Comparison of ENCODE assay signal across 8 cellular contexts in genomic region chr19:48480476-48481190, GRCh38. TPM values are rescaled to one million over a fixed set of nuclear protein-coding genes. Genes with fewer than 3 reads are reported as not detected.
DNase-seq lines count a peak whose midpoint lies in the region; ATAC-seq and TF ChIP-seq lines count a peak whose summit lies in the region.

No MANE protein-coding gene starts in this region.

- H3K79me2 ChIP-seq in hepatocyte: no peaks in the 10 kb centered on the region

- H3K27ac Mint-ChIP-seq in activated CD4-positive, alpha-beta T cell treated with anti-CD3 and anti-CD28 coated beads for 36 hours: peak overlapping the region; percentile 86
- peak overlapping the region; percentile 92 for H3K27ac Mint-ChIP-seq in stimulated activated naive CD8-positive, alpha-beta T cell treated with anti-CD3 and anti-CD28 coated beads, Interleukin-15, Interleukin-2, amounts not matched to agents 100 ng/mL and 50 ng/mL, for 24 hours

- TF ChIP-seq CTCF in lung (IDR thresholded peaks at IDR 0.05; ENCODE audit: control extremely low read depth, extremely low read depth) (no peak), hepatocyte (IDR thresholded peaks at IDR 0.05; ENCODE audit: poor library complexity) (no peak)

- POLR2A ChIA-PET in activated CD4-positive, alpha-beta T cell treated with anti-CD3 and anti-CD28 coated beads for 36 hours (lab: Charles Lee): interaction anchor here (0.6 to 1.2 kb wide), 3 partner anchors 12 to 117 kb away, joined by 4 to 5 read pairs (median 5); partner anchors contain the start of genes SYNGR4 and TMEM143

- no peaks in the 10 kb centered on the region for H3K36me3 Mint-ChIP-seq in activated CD4-positive, alpha-beta T cell treated with anti-CD3 and anti-CD28 coated beads for 36 hours (ENCODE audit: low read depth)
- peaks cover 5% of the 10 kb centered on the region for H3K36me3 Mint-ChIP-seq in stimulated activated naive CD8-positive, alpha-beta T cell treated with anti-CD3 and anti-CD28 coated beads, Interleukin-15, Interleukin-2, amounts not matched to agents 100 ng/mL and 50 ng/mL, for 24 hours (ENCODE audit: low read depth)

- no peaks in the 10 kb centered on the region for H3K27me3 ChIP-seq in lung (ENCODE audit: control insufficient read depth, insufficient read depth)
- H3K27me3 ChIP-seq in hepatocyte: no peaks in the 10 kb centered on the region

- no peaks in the 10 kb centered on the region for H3K9me3 ChIP-seq in lung (ENCODE audit: control insufficient read depth in 2 of 2, insufficient read depth in 1 of 2, low read length in 1 of 2)
- no peaks in the 10 kb centered on the region for H3K9me3 ChIP-seq in hepatocyte (ENCODE audit: low read depth)

- no peaks in the 10 kb centered on the region for H3K9me3 Mint-ChIP-seq in activated CD4-positive, alpha-beta T cell treated with anti-CD3 and anti-CD28 coated beads for 36 hours (ENCODE audit: low read depth)
- no peaks in the 10 kb centered on the region for H3K9me3 Mint-ChIP-seq in stimulated activated naive CD8-positive, alpha-beta T cell treated with anti-CD3 and anti-CD28 coated beads, Interleukin-15, Interleukin-2, amounts not matched to agents 100 ng/mL and 50 ng/mL, for 24 hours

- H2AFZ ChIP-seq in hepatocyte: no peak overlapping the region

- H3K4me3 ChIP-seq in lung: peak overlapping the region; percentile 37
- no peak overlapping the region for H3K4me3 ChIP-seq in hepatocyte

- H3K4me2 ChIP-seq in hepatocyte: no peak overlapping the region

- intact Hi-C loops in activated CD4-positive, alpha-beta T cell treated with anti-CD3 and anti-CD28 coated beads for 36 hours (cut with DNase I, micrococcal nuclease): loop anchor here in 1 of 2 experiments (1.0 kb wide), 1 partner anchor 11 kb away; the partner anchor contains the start of gene CYTH2

- no peaks in the 10 kb centered on the region for H4K20me1 ChIP-seq in hepatocyte (ENCODE audit: insufficient read depth, poor library complexity, severe bottlenecking)

- H3K27ac ChIP-seq in cingulate gyrus (ENCODE audit: low read depth, low read length): peak overlapping the region; percentile 75
- H3K27ac ChIP-seq in lung (ENCODE audit: low read depth in 1 of 2, low read length in 1 of 2): peak overlapping the region; percentile 78 to 92
- no peak overlapping the region for H3K27ac ChIP-seq in hepatocyte

- H3K4me3 Mint-ChIP-seq in activated CD4-positive, alpha-beta T cell treated with anti-CD3 and anti-CD28 coated beads for 36 hours: peak overlapping the region; percentile 76
- peak overlapping the region; percentile 78 for H3K4me3 Mint-ChIP-seq in stimulated activated naive CD8-positive, alpha-beta T cell treated with anti-CD3 and anti-CD28 coated beads, Interleukin-15, Interleukin-2, amounts not matched to agents 100 ng/mL and 50 ng/mL, for 24 hours

- no peaks in the 10 kb centered on the region for H3K27me3 Mint-ChIP-seq in activated CD4-positive, alpha-beta T cell treated with anti-CD3 and anti-CD28 coated beads for 36 hours
- H3K27me3 Mint-ChIP-seq in stimulated activated naive CD8-positive, alpha-beta T cell treated with anti-CD3 and anti-CD28 coated beads, Interleukin-15, Interleukin-2, amounts not matched to agents 100 ng/mL and 50 ng/mL, for 24 hours: no peaks in the 10 kb centered on the region

- in situ Hi-C loops in ACHN (cut with HindIII; ENCODE audit: low pct_ligation_motif_present, low pct_unique_long_range_greater_than_20kb, low sequenced_read_pairs): no loop called here

- peak; percentile 84 for DNase-seq in DMS53 (lab: John Stamatoyannopoulos, UW)
- peak; percentile 77 for DNase-seq in activated CD4-positive, alpha-beta T cell treated with anti-CD3 and anti-CD28 coated beads for 36 hours
- DNase-seq in lung (ENCODE audit: low spot score): no peak
- DNase-seq in hepatocyte (ENCODE audit: low spot score): no peak
- no peak for DNase-seq in COLO668 (lab: John Stamatoyannopoulos, UW; ENCODE audit: unreplicated experiment)
- DNase-seq in ACHN: no peak

- H3K36me3 ChIP-seq in lung (ENCODE audit: control insufficient read depth in 2 of 2, insufficient read depth in 2 of 2, low read length in 2 of 2) (peaks cover 3 to 33% of the 10 kb centered on the region in 2 donors), hepatocyte (replicated peaks; ENCODE audit: insufficient read depth, low read depth) (no peaks in the 10 kb centered on the region)

- 1 to 3% methylated on average over 47 to 50 of the region's 50 CpGs for WGBS in lung, 2 donors
- 93% methylated on average over 40 of the region's 50 CpGs for WGBS in hepatocyte (ENCODE audit: low lambda C conversion rate, missing lambda C conversion rate)

- H3K4me1 ChIP-seq in lung (ENCODE audit: control insufficient read depth in 2 of 2, insufficient read depth in 2 of 2, low read length in 2 of 2) (peaks cover 0 to 2% of the 10 kb centered on the region in 2 donors), hepatocyte (ENCODE audit: insufficient read depth) (no peaks in the 10 kb centered on the region)

- H3K9me2 ChIP-seq in hepatocyte (replicated peaks; ENCODE audit: insufficient read depth): no peaks in the 10 kb centered on the region

- ATAC-seq in activated CD4-positive, alpha-beta T cell treated with anti-CD3 and anti-CD28 coated beads for 36 hours: peak; percentile 80
- ATAC-seq in lung (ENCODE audit: insufficient read depth, low FRiP score): peak; percentile 16

- CTCF ChIA-PET in activated CD4-positive, alpha-beta T cell treated with anti-CD3 and anti-CD28 coated beads for 36 hours (lab: Charles Lee): interaction anchor here (0.6 to 2.4 kb wide), 8 partner anchors 9 to 1216 kb away, joined by 3 to 12 read pairs (median 4); no protein-coding TSS in a partner anchor

- H3K4me1 Mint-ChIP-seq in activated CD4-positive, alpha-beta T cell treated with anti-CD3 and anti-CD28 coated beads for 36 hours: peaks cover 11% of the 10 kb centered on the region
- peaks cover 21% of the 10 kb centered on the region for H3K4me1 Mint-ChIP-seq in stimulated activated naive CD8-positive, alpha-beta T cell treated with anti-CD3 and anti-CD28 coated beads, Interleukin-15, Interleukin-2, amounts not matched to agents 100 ng/mL and 50 ng/mL, for 24 hours (ENCODE audit: low read depth)

RNA-seq across cellular contexts. Expression of gene CYTH2, which starts 11.5 kb away (rescaled TPM):
- total RNA-seq in activated CD4-positive, alpha-beta T cell treated with anti-CD3 and anti-CD28 coated beads for 36 hours: 10 to 100 TPM; 22.5 to 24.2 TPM
- total RNA-seq in lung (10 to 100 TPM; 45.3 to 72.5 TPM), hepatocyte (63.1 and 69.6 TPM in 2 replicates)
- polyA plus RNA-seq in lung (10 to 100 TPM; 44.1 to 53.1 TPM), hepatocyte (80.1 and 106 TPM in 2 replicates)

RNA-seq across cellular contexts. Expression of gene KCNJ14, which starts 25.3 kb away (rescaled TPM):
- 1 to 10 TPM in 1 of 2 experiments, under 1 TPM in 1; 0.86 to 1.1 TPM for total RNA-seq in activated CD4-positive, alpha-beta T cell treated with anti-CD3 and anti-CD28 coated beads for 36 hours
- under 1 TPM; 0.82 to 0.83 TPM for total RNA-seq in lung
- polyA plus RNA-seq in lung: under 1 TPM; 0.21 to 0.35 TPM
- 0.12 and 0.70 TPM in 2 replicates for total RNA-seq in hepatocyte
- 0.32 and 1.1 TPM in 2 replicates for polyA plus RNA-seq in hepatocyte

RNA-seq across cellular contexts. Expression of gene LMTK3, which starts 31.0 kb away (rescaled TPM):
- total RNA-seq in activated CD4-positive, alpha-beta T cell treated with anti-CD3 and anti-CD28 coated beads for 36 hours: 1 to 10 TPM; 3.9 to 4.5 TPM
- total RNA-seq in lung (10 to 100 TPM in 1 of 2 donors, 1 to 10 TPM in 1; 3.1 to 10.7 TPM), hepatocyte (2.1 and 3.7 TPM in 2 replicates)
- polyA plus RNA-seq in lung (1 to 10 TPM; 1.9 to 6.5 TPM), hepatocyte (1.3 and 2.1 TPM in 2 replicates)

RNA-seq across cellular contexts. Expression of gene GRWD1, which starts 34.9 kb away (rescaled TPM):
- 10 to 100 TPM; 43.4 to 51.3 TPM for total RNA-seq in activated CD4-positive, alpha-beta T cell treated with anti-CD3 and anti-CD28 coated beads for 36 hours
- 10 to 100 TPM; 14.6 to 38.1 TPM for total RNA-seq in lung
- 10 to 100 TPM in 1 of 2 donors, 1 to 10 TPM in 1; 8.9 to 29.2 TPM for polyA plus RNA-seq in lung
- 25.2 and 25.9 TPM in 2 replicates for total RNA-seq in hepatocyte
- 33.1 and 36.6 TPM in 2 replicates for polyA plus RNA-seq in hepatocyte

Comparison
In these comparisons a context has a peak if more than half of its experiments do, and no peak if none do; other contexts are left out.
1. DNase-seq: peak in DMS53 (single experiment) and activated CD4-positive, alpha-beta T cell treated with anti-CD3 and anti-CD28 coated beads for 36 hours (single experiment); none in lung (single experiment), hepatocyte (single experiment), COLO668 (single experiment) and ACHN (single experiment).